ENCODE assay signal across 11 cellular contexts in genomic region chr1:1205769-1206375, GRCh38. TPM values are rescaled to one million over a fixed set of nuclear protein-coding genes. Genes with fewer than 3 reads are reported as not detected.
DNase-seq lines count a peak whose midpoint lies in the region; ATAC-seq and TF ChIP-seq lines count a peak whose summit lies in the region.
"Had no signal": no experiment of that assay in that cellular context is flagged by ENCODE, and none has a peak within 500 bp of the region (broad histone marks: within the 10 kb centered on the region; RNA-seq: fewer than 3 reads in every experiment).

No MANE protein-coding gene starts in this region.

- H3K27ac ChIP-seq in SK-N-SH (ENCODE audit: low read depth in 2 of 2, low read length in 1 of 2) = no peak overlapping the region
- H3K27ac ChIP-seq in WERI-Rb-1 = no peak overlapping the region
- H3K27ac ChIP-seq: tibial artery had no signal

- H4K20me1 ChIP-seq in SK-N-SH (ENCODE audit: insufficient read depth) = no peaks in the 10 kb centered on the region

- H3K27ac Mint-ChIP-seq in stimulated activated naive CD8-positive, alpha-beta T cell treated with anti-CD3 and anti-CD28 coated beads, Interleukin-15, Interleukin-2, amounts not matched to agents 100 ng/mL and 50 ng/mL, for 24 hours = no peak overlapping the region

- no peak for TF ChIP-seq RAD21 in SK-N-SH (IDR thresholded peaks at IDR 0.05; ENCODE audit: low read length)

- TF ChIP-seq EP300 in SK-N-SH (IDR thresholded peaks at IDR 0.05; ENCODE audit: borderline replicate concordance in 1 of 2, low read depth in 1 of 2, low read length in 1 of 2) = no peak

- H2AFZ ChIP-seq in SK-N-SH (ENCODE audit: low read depth) = no peak overlapping the region

- H3K27me3 ChIP-seq in SK-N-SH (ENCODE audit: insufficient read depth) (peaks cover 7% of the 10 kb centered on the region; the same call in 1 of the 2 replicates), WERI-Rb-1 (ENCODE audit: insufficient read depth, low read depth, severe bottlenecking) (no peaks in the 10 kb centered on the region)

- no peaks in the 10 kb centered on the region for H3F3A ChIP-seq in SK-N-SH (replicated peaks; ENCODE audit: insufficient read depth)

- intact Hi-C loops in left cardiac atrium (cut with DNase I) = no loop called here

- H3K9ac ChIP-seq in SK-N-SH = no peak overlapping the region

- H3K36me3 Mint-ChIP-seq in stimulated activated naive CD8-positive, alpha-beta T cell treated with anti-CD3 and anti-CD28 coated beads, Interleukin-15, Interleukin-2, amounts not matched to agents 100 ng/mL and 50 ng/mL, for 24 hours (ENCODE audit: low read depth) = peaks cover 10% of the 10 kb centered on the region

- peaks cover 37% of the 10 kb centered on the region for H3K4me1 Mint-ChIP-seq in stimulated activated naive CD8-positive, alpha-beta T cell treated with anti-CD3 and anti-CD28 coated beads, Interleukin-15, Interleukin-2, amounts not matched to agents 100 ng/mL and 50 ng/mL, for 24 hours (ENCODE audit: low read depth)

- POLR2A ChIA-PET in SK-N-SH (lab: Yijun Ruan, JAX) = no interaction called here

- H3K4me3 Mint-ChIP-seq in stimulated activated naive CD8-positive, alpha-beta T cell treated with anti-CD3 and anti-CD28 coated beads, Interleukin-15, Interleukin-2, amounts not matched to agents 100 ng/mL and 50 ng/mL, for 24 hours = peak overlapping the region; percentile 79

- DNase-seq in SK-N-SH (peak; percentile 51), WERI-Rb-1 (no peak), left cardiac atrium (peak; percentile 15), ureter (ENCODE audit: low spot score) (no peak), COLO829 (ENCODE audit: low spot score) (no peak)
- DNase-seq: foreskin melanocyte, tibial artery had no signal

- no peaks in the 10 kb centered on the region for H3K27me3 Mint-ChIP-seq in stimulated activated naive CD8-positive, alpha-beta T cell treated with anti-CD3 and anti-CD28 coated beads, Interleukin-15, Interleukin-2, amounts not matched to agents 100 ng/mL and 50 ng/mL, for 24 hours

- H3K9me3 Mint-ChIP-seq in stimulated activated naive CD8-positive, alpha-beta T cell treated with anti-CD3 and anti-CD28 coated beads, Interleukin-15, Interleukin-2, amounts not matched to agents 100 ng/mL and 50 ng/mL, for 24 hours = no peaks in the 10 kb centered on the region

- H3K4me1 ChIP-seq in SK-N-SH (ENCODE audit: control insufficient read depth in 1 of 2, insufficient read depth in 2 of 2, low read depth in 1 of 2, low read length in 1 of 2) = peaks cover 3 to 8% of the 10 kb centered on the region in 2 experiments; a peak in 1 of 4 replicates

- H3K4me3 ChIP-seq in SK-N-SH (ENCODE audit: low read depth in 2 of 2, low read length in 1 of 2) (no peak overlapping the region), WERI-Rb-1 (ENCODE audit: low read depth, low read length) (peak overlapping the region; percentile 35)

- ATAC-seq in SK-N-SH treated with all-trans-retinoic acid at 6 μM for 48 hours (no peak), left cardiac atrium (no peak), GM18909 (IDR thresholded peaks at IDR 0.05; ENCODE audit: poor library complexity, unreplicated experiment) (no peak)

- TF ChIP-seq CTCF in SK-N-SH (IDR thresholded peaks at IDR 0.05) (no peak), WERI-Rb-1 (IDR thresholded peaks at IDR 0.05; ENCODE audit: low read depth, low read length) (0 out of 2 replicates have a peak, but pooled peaks have one; percentile 9)

- 33% methylated on average over 2 of the region's 31 CpGs for WGBS in SK-N-SH (ENCODE audit: low lambda C conversion rate)

- H3K9me3 ChIP-seq in SK-N-SH = no peaks in the 10 kb centered on the region
- no peaks in the 10 kb centered on the region for H3K9me3 ChIP-seq in WERI-Rb-1 (ENCODE audit: severe bottlenecking)
- H3K9me3 ChIP-seq: tibial artery had no signal

- no peak overlapping the region for H3K4me2 ChIP-seq in SK-N-SH

- CTCF ChIA-PET in SK-N-SH (lab: Yijun Ruan, JAX) = interaction anchor here (1.0 to 3.8 kb wide), 2 partner anchors 25 to 84 kb away, joined by 3 to 16 read pairs; no protein-coding TSS in a partner anchor

- no peaks in the 10 kb centered on the region for H3K79me2 ChIP-seq in SK-N-SH (ENCODE audit: insufficient read depth)

- H3K9me2 ChIP-seq in SK-N-SH = no peaks in the 10 kb centered on the region

- no peaks in the 10 kb centered on the region for H3K36me3 ChIP-seq in SK-N-SH (replicated peaks in 1 of 2; ENCODE audit: control insufficient read depth in 1 of 2, insufficient read depth in 2 of 2, low read length in 1 of 2)
- no peaks in the 10 kb centered on the region for H3K36me3 ChIP-seq in WERI-Rb-1
- H3K36me3 ChIP-seq: tibial artery had no signal

TF ChIP-seq in SK-N-SH, 30 proteins besides CTCF, POLR2A, EP300 and RAD21 (continues in another document):
- TF ChIP-seq, protein P1, sequence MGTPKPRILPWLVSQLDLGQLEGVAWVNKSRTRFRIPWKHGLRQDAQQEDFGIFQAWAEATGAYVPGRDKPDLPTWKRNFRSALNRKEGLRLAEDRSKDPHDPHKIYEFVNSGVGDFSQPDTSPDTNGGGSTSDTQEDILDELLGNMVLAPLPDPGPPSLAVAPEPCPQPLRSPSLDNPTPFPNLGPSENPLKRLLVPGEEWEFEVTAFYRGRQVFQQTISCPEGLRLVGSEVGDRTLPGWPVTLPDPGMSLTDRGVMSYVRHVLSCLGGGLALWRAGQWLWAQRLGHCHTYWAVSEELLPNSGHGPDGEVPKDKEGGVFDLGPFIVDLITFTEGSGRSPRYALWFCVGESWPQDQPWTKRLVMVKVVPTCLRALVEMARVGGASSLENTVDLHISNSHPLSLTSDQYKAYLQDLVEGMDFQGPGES (IDR thresholded peaks at IDR 0.05; ENCODE audit: low read depth, low read length) = no peak
- TF ChIP-seq RFX5 (IDR thresholded peaks at IDR 0.05; ENCODE audit: low read length) (no peak), MXI1 (IDR thresholded peaks at IDR 0.05; ENCODE audit: low read depth, low read length) (no peak), TCF12 (IDR thresholded peaks at IDR 0.05) (no peak), POLR2AphosphoS5 (IDR thresholded peaks at IDR 0.05; ENCODE audit: low read depth, low read length) (no peak), SIN3A (IDR thresholded peaks at IDR 0.05; ENCODE audit: borderline replicate concordance, low read depth, low read length) (no peak), USF2 (IDR thresholded peaks at IDR 0.05; ENCODE audit: borderline replicate concordance, low read depth, low read length) (no peak)

TF ChIP-seq in SK-N-SH treated with all-trans-retinoic acid at 6 μM for 48 hours, 23 proteins besides CTCF, POLR2A, EP300 and RAD21 (continues in another document):
- TF ChIP-seq CREB5 (CRISPR knock-in tag; IDR thresholded peaks at IDR 0.05; ENCODE audit: low read depth) = no peak
- TF ChIP-seq OSR1 (CRISPR knock-in tag; IDR thresholded peaks at IDR 0.05) = no peak
- no peak for TF ChIP-seq SNAI2 (CRISPR knock-in tag; IDR thresholded peaks at IDR 0.05)
- TF ChIP-seq ZNF70 (CRISPR knock-in tag; IDR thresholded peaks at IDR 0.05) = no peak
- TF ChIP-seq, protein P2, sequence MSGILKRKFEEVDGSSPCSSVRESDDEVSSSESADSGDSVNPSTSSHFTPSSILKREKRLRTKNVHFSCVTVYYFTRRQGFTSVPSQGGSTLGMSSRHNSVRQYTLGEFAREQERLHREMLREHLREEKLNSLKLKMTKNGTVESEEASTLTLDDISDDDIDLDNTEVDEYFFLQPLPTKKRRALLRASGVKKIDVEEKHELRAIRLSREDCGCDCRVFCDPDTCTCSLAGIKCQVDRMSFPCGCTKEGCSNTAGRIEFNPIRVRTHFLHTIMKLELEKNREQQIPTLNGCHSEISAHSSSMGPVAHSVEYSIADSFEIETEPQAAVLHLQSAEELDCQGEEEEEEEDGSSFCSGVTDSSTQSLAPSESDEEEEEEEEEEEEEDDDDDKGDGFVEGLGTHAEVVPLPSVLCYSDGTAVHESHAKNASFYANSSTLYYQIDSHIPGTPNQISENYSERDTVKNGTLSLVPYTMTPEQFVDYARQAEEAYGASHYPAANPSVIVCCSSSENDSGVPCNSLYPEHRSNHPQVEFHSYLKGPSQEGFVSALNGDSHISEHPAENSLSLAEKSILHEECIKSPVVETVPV (CRISPR knock-in tag; IDR thresholded peaks at IDR 0.05) = no peak

RNA-seq across cellular contexts. Expression of gene TNFRSF18, which starts 0.5 kb away (rescaled TPM):
- 0.05 TPM in 1 of 2 replicates, not detected in the other for polyA plus RNA-seq in SK-N-SH (2012; rRNA removed)
- polyA plus RNA-seq in SK-N-SH (2012; cell fraction: cytosol; rRNA removed) = 0.03 and 0.06 TPM in 2 replicates
- polyA plus RNA-seq in SK-N-SH (2012; cell fraction: nucleus; rRNA removed) = 0.41 TPM in 1 of 2 replicates, not detected in the other
- total RNA-seq in left cardiac atrium = under 1 TPM in 1 of 2 donors, not detected in 1; 0.44 TPM
- 3.3 TPM for total RNA-seq in ureter

RNA-seq across cellular contexts. Expression of gene TNFRSF4, which starts 8.1 kb away (rescaled TPM):
- not detected in 2 replicates for polyA plus RNA-seq in SK-N-SH (2012; rRNA removed)
- polyA plus RNA-seq in SK-N-SH (2012; cell fraction: cytosol; rRNA removed) = not detected in 2 replicates
- 0.08 and 0.13 TPM in 2 replicates for polyA plus RNA-seq in SK-N-SH (2012; cell fraction: nucleus; rRNA removed)
- 1 to 10 TPM; 1.2 to 1.6 TPM for total RNA-seq in left cardiac atrium
- 2.0 TPM for total RNA-seq in ureter

RNA-seq across cellular contexts. Expression of gene SDF4, which starts 25.9 kb away (rescaled TPM):
- polyA plus RNA-seq in SK-N-SH (2012; rRNA removed) = 182 and 265 TPM in 2 replicates
- polyA plus RNA-seq in SK-N-SH (2012; cell fraction: cytosol; rRNA removed) = 160 and 235 TPM in 2 replicates
- 199 and 219 TPM in 2 replicates for polyA plus RNA-seq in SK-N-SH (2012; cell fraction: nucleus; rRNA removed)
- 100 to 1,000 TPM; 132 to 173 TPM for total RNA-seq in left cardiac atrium
- 134 TPM for total RNA-seq in ureter

RNA-seq across cellular contexts. Expression of gene B3GALT6, which starts 26.2 kb away (rescaled TPM):
- polyA plus RNA-seq in SK-N-SH (2012; rRNA removed) = 32.0 and 38.8 TPM in 2 replicates
- polyA plus RNA-seq in SK-N-SH (2012; cell fraction: cytosol; rRNA removed) = 28.3 and 34.5 TPM in 2 replicates
- 18.1 and 18.7 TPM in 2 replicates for polyA plus RNA-seq in SK-N-SH (2012; cell fraction: nucleus; rRNA removed)
- total RNA-seq in left cardiac atrium (10 to 100 TPM; 11.3 to 16.0 TPM), ureter (14.8 TPM)

RNA-seq across cellular contexts. Expression of gene TTLL10, which starts 32.2 kb away (rescaled TPM):
- polyA plus RNA-seq in SK-N-SH (2012; rRNA removed) = not detected in 2 replicates
- not detected in 2 replicates for polyA plus RNA-seq in SK-N-SH (2012; cell fraction: cytosol; rRNA removed)
- not detected in 2 replicates for polyA plus RNA-seq in SK-N-SH (2012; cell fraction: nucleus; rRNA removed)
- not detected for total RNA-seq in left cardiac atrium
- total RNA-seq in ureter = 2.3 TPM
- polyA plus RNA-seq: AG04450 had no signal

Comparison
In these comparisons a context has a peak if more than half of its experiments do, and no peak if none do; other contexts are left out.
1. DNase-seq: peak in SK-N-SH (single experiment) and left cardiac atrium (single experiment); none in WERI-Rb-1 (single experiment), ureter (single experiment) and COLO829 (single experiment).